Comparison of ENCODE assay signal across 8 cellular contexts in the genomic region with DNA sequence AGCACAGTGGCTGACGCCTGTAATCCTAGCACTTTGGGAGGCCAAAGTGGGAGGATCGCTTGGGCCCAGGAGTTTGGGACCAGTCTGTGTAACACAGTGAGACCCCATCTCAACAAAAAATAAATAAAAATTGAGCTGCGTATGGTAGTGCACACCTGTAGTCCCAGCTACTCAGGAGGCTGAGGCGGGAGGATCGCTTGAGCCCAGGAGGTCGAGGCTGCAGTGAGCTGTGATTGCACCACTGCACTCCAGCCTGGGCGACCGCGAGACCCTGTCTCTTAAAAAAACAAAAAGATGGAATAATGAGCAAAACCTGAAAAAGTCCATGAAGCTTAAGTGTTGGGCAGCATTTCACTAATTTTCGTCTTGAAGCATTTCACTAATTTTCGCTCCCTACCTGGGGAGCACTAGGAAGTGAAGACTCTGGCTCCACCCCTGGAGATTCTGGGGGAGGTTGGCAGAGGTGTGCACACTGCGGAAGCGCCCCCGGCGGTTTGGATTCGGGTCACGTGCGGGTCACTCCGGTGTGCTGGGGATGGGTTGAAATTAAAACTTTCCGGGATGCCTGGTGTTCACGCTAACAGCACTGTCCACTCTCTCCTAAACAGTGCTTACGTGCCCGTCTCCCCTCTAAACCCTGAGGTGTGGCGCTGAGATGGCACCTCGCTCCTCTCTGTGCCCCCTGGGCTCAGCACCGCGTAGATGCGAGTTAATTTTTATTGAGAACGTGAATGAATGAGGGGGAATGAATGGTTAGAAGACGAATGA. TPM values are rescaled to one million over a fixed set of nuclear protein-coding genes. Genes with fewer than 3 reads are reported as not detected.
A peak's percentile ranks its signal among the peaks of the same experiment; 100 is the strongest.
DNase-seq lines count a peak whose midpoint lies in the region; ATAC-seq lines count a peak whose summit lies in the region.

No MANE protein-coding gene starts in this region.

- H3K4me3 Mint-ChIP-seq in activated CD4-positive, alpha-beta T cell treated with anti-CD3 and anti-CD28 coated beads, Interleukin-2, amount 10 ng/mL, durations not matched to agents 7 days and 5 days, result peak overlapping the region; percentile 80
- peak overlapping the region; percentile 80 to 99 (median 94) for H3K4me3 Mint-ChIP-seq in naive thymus-derived CD4-positive, alpha-beta T cell

- H3K9ac ChIP-seq in NT2/D1 (ENCODE audit: insufficient read length, low read depth), result peak overlapping the region; percentile 79

- peaks cover 9% of the 10 kb centered on the region for H3K36me3 Mint-ChIP-seq in activated CD4-positive, alpha-beta T cell treated with anti-CD3 and anti-CD28 coated beads, Interleukin-2, amount 10 ng/mL, durations not matched to agents 7 days and 5 days (ENCODE audit: low read depth)
- peaks cover 0 to 3% (median 0%) of the 10 kb centered on the region in 5 donors for H3K36me3 Mint-ChIP-seq in naive thymus-derived CD4-positive, alpha-beta T cell

- no peaks in the 10 kb centered on the region for H3K27me3 ChIP-seq in NT2/D1 (ENCODE audit: insufficient read depth, insufficient read length)
- H3K27me3 ChIP-seq in naive thymus-derived CD4-positive, alpha-beta T cell (ENCODE audit: control insufficient read depth in 2 of 2, insufficient read depth in 2 of 2, low read length in 2 of 2), result no peaks in the 10 kb centered on the region

- peak overlapping the region; percentile 73 for H3K27ac ChIP-seq in naive thymus-derived CD4-positive, alpha-beta T cell (ENCODE audit: low read depth, low read length)

- H3K9me3 Mint-ChIP-seq in activated CD4-positive, alpha-beta T cell treated with anti-CD3 and anti-CD28 coated beads, Interleukin-2, amount 10 ng/mL, durations not matched to agents 7 days and 5 days, result no peaks in the 10 kb centered on the region
- H3K9me3 Mint-ChIP-seq in naive thymus-derived CD4-positive, alpha-beta T cell, result peaks cover 0 to 4% (median 0%) of the 10 kb centered on the region in 11 donors

- intact Hi-C loops in naive thymus-derived CD4-positive, alpha-beta T cell (cut with micrococcal nuclease), result loop anchor here (1.0 kb wide), 4 partner anchors 21 to 100 kb away; partner anchors contain the start of genes COX8A (in 2 of the 2), OTUB1 (in 1 of the 2) and RCOR2 (in 1 of the 2)

- peak; percentile 11 for ATAC-seq in HG02763 (IDR thresholded peaks at IDR 0.05; ENCODE audit: unreplicated experiment)
- ATAC-seq in naive thymus-derived CD4-positive, alpha-beta T cell, result peak; percentile 6
- no peak for ATAC-seq in GM18858 (IDR thresholded peaks at IDR 0.05; ENCODE audit: unreplicated experiment)

- POLR2A ChIA-PET in activated CD4-positive, alpha-beta T cell treated with anti-CD3 and anti-CD28 coated beads, Interleukin-2, amount 10 ng/mL, durations not matched to agents 7 days and 5 days (lab: Charles Lee), result no interaction called here
- POLR2A ChIA-PET in naive thymus-derived CD4-positive, alpha-beta T cell (lab: Charles Lee), result interaction anchor here (0.7 to 1.2 kb wide), 3 partner anchors 18 to 54 kb away, joined by 3 to 4 read pairs (median 3); no protein-coding TSS in a partner anchor

- H3K4me1 ChIP-seq in NT2/D1 (ENCODE audit: insufficient read depth, insufficient read length), result peaks cover 6% of the 10 kb centered on the region
- H3K4me1 ChIP-seq in naive thymus-derived CD4-positive, alpha-beta T cell (ENCODE audit: control insufficient read depth in 2 of 2, insufficient read depth in 2 of 2, low read length in 2 of 2), result peaks cover 11 to 18% of the 10 kb centered on the region in 2 donors

- peak overlapping the region; percentile 73 for H3K27ac Mint-ChIP-seq in activated CD4-positive, alpha-beta T cell treated with anti-CD3 and anti-CD28 coated beads, Interleukin-2, amount 10 ng/mL, durations not matched to agents 7 days and 5 days
- peak overlapping the region; percentile 50 to 95 (median 89) for H3K27ac Mint-ChIP-seq in naive thymus-derived CD4-positive, alpha-beta T cell

- H3K4me1 Mint-ChIP-seq in activated CD4-positive, alpha-beta T cell treated with anti-CD3 and anti-CD28 coated beads, Interleukin-2, amount 10 ng/mL, durations not matched to agents 7 days and 5 days, result peaks cover 33% of the 10 kb centered on the region
- peaks cover 22 to 28% (median 26%) of the 10 kb centered on the region in 7 donors for H3K4me1 Mint-ChIP-seq in naive thymus-derived CD4-positive, alpha-beta T cell

- H3K27me3 Mint-ChIP-seq in activated CD4-positive, alpha-beta T cell treated with anti-CD3 and anti-CD28 coated beads, Interleukin-2, amount 10 ng/mL, durations not matched to agents 7 days and 5 days, result peaks cover 2% of the 10 kb centered on the region
- H3K27me3 Mint-ChIP-seq in naive thymus-derived CD4-positive, alpha-beta T cell, result peaks cover 0 to 2% (median 0%) of the 10 kb centered on the region in 5 donors

- peaks cover 18% of the 10 kb centered on the region for H3K36me3 ChIP-seq in NT2/D1 (ENCODE audit: insufficient read depth, insufficient read length, low read length)
- peaks cover 0 to 4% (median 0%) of the 10 kb centered on the region in 3 experiments for H3K36me3 ChIP-seq in naive thymus-derived CD4-positive, alpha-beta T cell (ENCODE audit: control insufficient read depth in 2 of 3, insufficient read depth in 3 of 3, low read length in 3 of 3)

- peak overlapping the region; percentile 54 for H3K4me3 ChIP-seq in NT2/D1 (ENCODE audit: insufficient read length, low read depth)
- H3K4me3 ChIP-seq in naive thymus-derived CD4-positive, alpha-beta T cell (ENCODE audit: low read length), result peak overlapping the region; percentile 84

- no peaks in the 10 kb centered on the region for H3K9me3 ChIP-seq in NT2/D1 (ENCODE audit: insufficient read depth, low read length)
- no peaks in the 10 kb centered on the region for H3K9me3 ChIP-seq in naive thymus-derived CD4-positive, alpha-beta T cell (ENCODE audit: control insufficient read depth in 2 of 3, low read length in 3 of 3)

- CTCF ChIA-PET in activated CD4-positive, alpha-beta T cell treated with anti-CD3 and anti-CD28 coated beads, Interleukin-2, amount 10 ng/mL, durations not matched to agents 7 days and 5 days (lab: Charles Lee), result interaction anchor here (0.7 to 1.5 kb wide), 3 partner anchors 8 to 100 kb away, joined by 3 to 4 read pairs (median 3); no protein-coding TSS in a partner anchor
- CTCF ChIA-PET in naive thymus-derived CD4-positive, alpha-beta T cell (lab: Charles Lee), result interaction anchor here (0.8 to 1.1 kb wide), 3 partner anchors 20 to 126 kb away, joined by 3 to 11 read pairs (median 3); no protein-coding TSS in a partner anchor

- DNase-seq in activated CD4-positive, alpha-beta T cell treated with anti-CD3 and anti-CD28 coated beads, Interleukin-2, amount 10 ng/mL, durations not matched to agents 7 days and 5 days, result no peak
- no peak for DNase-seq in activated CD4-positive, alpha-beta T cell treated with anti-CD3 and anti-CD28 coated beads, Interleukin-2, amount 50 U/mL, for 1 hour
- DNase-seq in NT2/D1 (ENCODE audit: low read depth, low spot score) (no peak), ecto neural progenitor cell (ENCODE audit: low spot score) (peak; percentile 62), hippocampal formation (lab: John Stamatoyannopoulos, UW) (no peak)
- peak in 1 of 9 donors; percentile 31 for DNase-seq in naive thymus-derived CD4-positive, alpha-beta T cell

RNA-seq across cellular contexts. Expression of gene NAA40, which starts 0.9 kb away (rescaled TPM):
- 10 to 100 TPM; 30.4 to 33.6 TPM for total RNA-seq in activated CD4-positive, alpha-beta T cell treated with anti-CD3 and anti-CD28 coated beads, Interleukin-2, amount 10 ng/mL, durations not matched to agents 7 days and 5 days
- total RNA-seq in naive thymus-derived CD4-positive, alpha-beta T cell, result 10 to 100 TPM; 21.0 to 39.8 (median 24.8) TPM
- polyA plus RNA-seq in naive thymus-derived CD4-positive, alpha-beta T cell, result 10 to 100 TPM in 1 of 2 donors, 1 to 10 TPM in 1; 5.1 to 10.3 TPM

RNA-seq across cellular contexts. Expression of gene RCOR2, which starts 20.9 kb away (rescaled TPM):
- under 1 TPM; 0.12 to 0.40 TPM for total RNA-seq in activated CD4-positive, alpha-beta T cell treated with anti-CD3 and anti-CD28 coated beads, Interleukin-2, amount 10 ng/mL, durations not matched to agents 7 days and 5 days
- under 1 TPM in 1 of 5 experiments, not detected in 4; 0.07 TPM for total RNA-seq in naive thymus-derived CD4-positive, alpha-beta T cell
- not detected for polyA plus RNA-seq in naive thymus-derived CD4-positive, alpha-beta T cell

RNA-seq across cellular contexts. Expression of gene COX8A, which starts 36.5 kb away (rescaled TPM):
- 100 to 1,000 TPM; 451 to 462 TPM for total RNA-seq in activated CD4-positive, alpha-beta T cell treated with anti-CD3 and anti-CD28 coated beads, Interleukin-2, amount 10 ng/mL, durations not matched to agents 7 days and 5 days
- total RNA-seq in naive thymus-derived CD4-positive, alpha-beta T cell, result 100 to 1,000 TPM in 4 of 5 experiments, 10 to 100 TPM in 1; 90.9 to 363 (median 105) TPM
- 100 to 1,000 TPM; 360 to 375 TPM for polyA plus RNA-seq in naive thymus-derived CD4-positive, alpha-beta T cell

RNA-seq across cellular contexts. Expression of gene OTUB1, which starts 48.3 kb away (rescaled TPM):
- 100 to 1,000 TPM in 1 of 2 experiments, 10 to 100 TPM in 1; 94.8 to 102 TPM for total RNA-seq in activated CD4-positive, alpha-beta T cell treated with anti-CD3 and anti-CD28 coated beads, Interleukin-2, amount 10 ng/mL, durations not matched to agents 7 days and 5 days
- total RNA-seq in naive thymus-derived CD4-positive, alpha-beta T cell, result 10 to 100 TPM; 59.4 to 99.0 (median 72.5) TPM
- polyA plus RNA-seq in naive thymus-derived CD4-positive, alpha-beta T cell, result 100 to 1,000 TPM; 117 to 125 TPM
